In the genomic region with DNA sequence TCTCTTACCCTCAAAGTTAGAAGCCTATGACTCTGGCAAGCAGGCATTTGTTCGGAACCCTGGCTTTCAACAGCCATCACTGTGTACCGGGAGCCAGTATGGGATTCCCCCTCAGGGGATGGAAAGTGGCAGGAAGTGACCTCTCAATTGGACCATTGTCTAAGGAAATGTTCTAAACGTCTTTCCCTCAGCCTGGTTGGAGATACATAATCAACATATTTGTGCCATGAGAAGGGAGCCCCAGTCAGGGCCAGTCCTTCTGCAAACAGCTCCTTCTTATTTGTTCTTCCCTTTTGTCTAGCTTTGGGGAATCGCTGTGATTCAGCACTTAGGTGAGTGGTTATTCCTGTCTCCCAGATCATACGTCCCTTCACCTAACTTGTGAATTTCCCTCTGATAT, we compare ENCODE assay signal across 14 cellular contexts.
A peak's percentile ranks its signal among the peaks of the same experiment; 100 is the strongest.
DNase-seq lines count a peak whose midpoint lies in the region; ATAC-seq and TF ChIP-seq lines count a peak whose summit lies in the region.
"Had no signal": no experiment of that assay in that cellular context is flagged by ENCODE, and none has a peak within 500 bp of the region (broad histone marks: within the 10 kb centered on the region; RNA-seq: fewer than 3 reads in every experiment).

No MANE protein-coding gene starts in this region.

- peaks cover 4% of the 10 kb centered on the region for H3K9me3 Mint-ChIP-seq in chondrocyte (ENCODE audit: low read depth)
- peaks cover 2% of the 10 kb centered on the region for H3K9me3 Mint-ChIP-seq in activated naive CD8-positive, alpha-beta T cell treated with anti-CD3 and anti-CD28 coated beads for 36 hours

- BruUV-seq in PC-3 (replicated peaks; lab: Mats Ljungman, UMichigan): no TSS peak

- peak overlapping the region; percentile 63 for H3K4me2 ChIP-seq in PC-3 (ENCODE audit: low read length)

- H3K9me3 ChIP-seq in PC-3 (ENCODE audit: low read length): no peaks in the 10 kb centered on the region
- no peaks in the 10 kb centered on the region for H3K9me3 ChIP-seq in mesodermal cell (ENCODE audit: control insufficient read depth, low read length)
- H3K9me3 ChIP-seq: ovary, suprapubic skin had no signal

- H3K36me3 Mint-ChIP-seq in chondrocyte (ENCODE audit: low read depth): no peaks in the 10 kb centered on the region
- no peaks in the 10 kb centered on the region for H3K36me3 Mint-ChIP-seq in activated naive CD8-positive, alpha-beta T cell treated with anti-CD3 and anti-CD28 coated beads for 36 hours

- no peak overlapping the region for H3K4me3 ChIP-seq in PC-3 (ENCODE audit: low read length)
- no peak overlapping the region for H3K4me3 ChIP-seq in mesodermal cell (ENCODE audit: extremely low read depth, insufficient read depth, low read length, poor library complexity, severe bottlenecking)
- H3K4me3 ChIP-seq: ovary, suprapubic skin had no signal

- POLR2A ChIA-PET in PC-3 (lab: Charles Lee; ENCODE audit: unreplicated experiment): interaction anchor here (0.6 kb wide), 1 partner anchor 9 kb away, joined by 3 read pairs; no protein-coding TSS in a partner anchor

- no peaks in the 10 kb centered on the region for H4K20me1 ChIP-seq in PC-3 (ENCODE audit: low read length)

- peak overlapping the region; percentile 20 for H3K27ac Mint-ChIP-seq in chondrocyte (ENCODE audit: unreplicated experiment)
- H3K27ac Mint-ChIP-seq in activated naive CD8-positive, alpha-beta T cell treated with anti-CD3 and anti-CD28 coated beads for 36 hours: no peak overlapping the region
- H3K27ac Mint-ChIP-seq: activated T-helper 17 cell treated with anti-CD3 and anti-CD28 coated beads, Interleukin-2, amount 50 U/mL, for 72 hours; CD4-positive, alpha-beta T cell had no signal

- no peaks in the 10 kb centered on the region for H3K27me3 Mint-ChIP-seq in chondrocyte (ENCODE audit: low read depth)
- H3K27me3 Mint-ChIP-seq in activated naive CD8-positive, alpha-beta T cell treated with anti-CD3 and anti-CD28 coated beads for 36 hours: peaks cover 8% of the 10 kb centered on the region
- H3K27me3 Mint-ChIP-seq: activated T-helper 17 cell treated with anti-CD3 and anti-CD28 coated beads, Interleukin-2, amount 50 U/mL, for 72 hours; CD4-positive, alpha-beta T cell had no signal

- H3K4me1 ChIP-seq in PC-3 (ENCODE audit: insufficient read depth, low read length): peaks cover 48% of the 10 kb centered on the region
- peaks cover 32% of the 10 kb centered on the region for H3K4me1 ChIP-seq in mesodermal cell (ENCODE audit: control insufficient read depth, insufficient read depth, low read length, poor library complexity, severe bottlenecking)
- H3K4me1 ChIP-seq: suprapubic skin had no signal

- CTCF ChIA-PET in PC-3 (lab: Charles Lee): interaction anchor here (0.6 kb wide), 2 partner anchors 16 to 896 kb away, joined by 3 to 7 read pairs; no protein-coding TSS in a partner anchor

- H3K27ac ChIP-seq in PC-3 (ENCODE audit: low read length) (peak overlapping the region; percentile 97), mesodermal cell (ENCODE audit: low read depth, low read length, severe bottlenecking) (peak overlapping the region; percentile 69)
- H3K27ac ChIP-seq: suprapubic skin had no signal

- TF ChIP-seq CTCF in PC-3 (conservative IDR thresholded peaks at IDR 0.05; ENCODE audit: low read depth, low read length): no peak
- TF ChIP-seq CTCF in chondrocyte (IDR thresholded peaks at IDR 0.05): no peak

- H2AFZ ChIP-seq in PC-3 (ENCODE audit: low read length): 0 out of 2 replicates have a peak overlapping the region, but pooled peaks have one; percentile 40

- H3K9ac ChIP-seq in PC-3 (ENCODE audit: low read length): peak overlapping the region; percentile 69

- H3K4me3 Mint-ChIP-seq in chondrocyte (ENCODE audit: unreplicated experiment): no peak overlapping the region
- H3K4me3 Mint-ChIP-seq in activated naive CD8-positive, alpha-beta T cell treated with anti-CD3 and anti-CD28 coated beads for 36 hours: no peak overlapping the region
- H3K4me3 Mint-ChIP-seq: activated T-helper 17 cell treated with anti-CD3 and anti-CD28 coated beads, Interleukin-2, amount 50 U/mL, for 72 hours; CD4-positive, alpha-beta T cell had no signal

- WGBS in mesodermal cell (ENCODE audit: insufficient coverage in 2 of 2), 2 experiments: 53 to 74% methylated on average over 4 of the region's 5 CpGs

- no peaks in the 10 kb centered on the region for H3K79me2 ChIP-seq in PC-3 (ENCODE audit: low read length)

- peaks cover 14% of the 10 kb centered on the region for H3F3A ChIP-seq in PC-3 (ENCODE audit: low read length, unreplicated experiment)

- intact Hi-C loops in PC-3 (cut with micrococcal nuclease): loop anchor here (1.0 to 10.0 kb wide), 2 partner anchors 16 to 198 kb away; no protein-coding TSS in a partner anchor

- H3K4me1 Mint-ChIP-seq in chondrocyte (ENCODE audit: low read depth): peaks cover 8% of the 10 kb centered on the region
- H3K4me1 Mint-ChIP-seq in activated naive CD8-positive, alpha-beta T cell treated with anti-CD3 and anti-CD28 coated beads for 36 hours: no peaks in the 10 kb centered on the region
- H3K4me1 Mint-ChIP-seq: activated T-helper 17 cell treated with anti-CD3 and anti-CD28 coated beads, Interleukin-2, amount 50 U/mL, for 72 hours had no signal

- H3K36me3 ChIP-seq in PC-3 (ENCODE audit: low read depth, low read length): no peaks in the 10 kb centered on the region
- H3K36me3 ChIP-seq in mesodermal cell (ENCODE audit: control insufficient read depth, insufficient read depth, low read length): no peaks in the 10 kb centered on the region
- H3K36me3 ChIP-seq: ovary, suprapubic skin had no signal

- ATAC-seq in PC-3: peak; percentile 73
- no peak for ATAC-seq in HG03045 (IDR thresholded peaks at IDR 0.05; ENCODE audit: unreplicated experiment)
- ATAC-seq: activated T-helper 17 cell treated with anti-CD3 and anti-CD28 coated beads, Interleukin-2, amount 50 U/mL, for 72 hours had no signal

- DNase-seq in GM04503 (ENCODE audit: low read depth) (peak; percentile 23), PC-3 (peak; percentile 97), chondrocyte (ENCODE audit: low spot score) (no peak), NCI-H2081 (lab: John Stamatoyannopoulos, UW) (no peak)
- DNase-seq in activated naive CD8-positive, alpha-beta T cell treated with anti-CD3 and anti-CD28 coated beads for 36 hours: no peak
- DNase-seq: CD4-positive, alpha-beta T cell; erythroblast; NCI-H2107; stimulated activated CD4-positive, alpha-beta T cell treated with anti-CD3 and anti-CD28 coated beads, Interleukin-12 subunit alpha, Interleukin-12 subunit beta, amount 100 ng/mL, for 4 hours had no signal

- H3K27me3 ChIP-seq in PC-3 (ENCODE audit: low read length): no peaks in the 10 kb centered on the region
- H3K27me3 ChIP-seq: ovary, suprapubic skin had no signal

- no peaks in the 10 kb centered on the region for H3K9me2 ChIP-seq in PC-3 (replicated peaks; ENCODE audit: low read length)

Comparison
In these comparisons a context has a peak if more than half of its experiments do, and no peak if none do; other contexts are left out.
1. DNase-seq: peak in GM04503 (single experiment) and PC-3 (single experiment); none in chondrocyte (single experiment), activated naive CD8-positive, alpha-beta T cell treated with anti-CD3 and anti-CD28 coated beads for 36 hours (single experiment) and NCI-H2081 (0 of 2).